Comparison of ENCODE assay signal across 8 cellular contexts in the genomic region with DNA sequence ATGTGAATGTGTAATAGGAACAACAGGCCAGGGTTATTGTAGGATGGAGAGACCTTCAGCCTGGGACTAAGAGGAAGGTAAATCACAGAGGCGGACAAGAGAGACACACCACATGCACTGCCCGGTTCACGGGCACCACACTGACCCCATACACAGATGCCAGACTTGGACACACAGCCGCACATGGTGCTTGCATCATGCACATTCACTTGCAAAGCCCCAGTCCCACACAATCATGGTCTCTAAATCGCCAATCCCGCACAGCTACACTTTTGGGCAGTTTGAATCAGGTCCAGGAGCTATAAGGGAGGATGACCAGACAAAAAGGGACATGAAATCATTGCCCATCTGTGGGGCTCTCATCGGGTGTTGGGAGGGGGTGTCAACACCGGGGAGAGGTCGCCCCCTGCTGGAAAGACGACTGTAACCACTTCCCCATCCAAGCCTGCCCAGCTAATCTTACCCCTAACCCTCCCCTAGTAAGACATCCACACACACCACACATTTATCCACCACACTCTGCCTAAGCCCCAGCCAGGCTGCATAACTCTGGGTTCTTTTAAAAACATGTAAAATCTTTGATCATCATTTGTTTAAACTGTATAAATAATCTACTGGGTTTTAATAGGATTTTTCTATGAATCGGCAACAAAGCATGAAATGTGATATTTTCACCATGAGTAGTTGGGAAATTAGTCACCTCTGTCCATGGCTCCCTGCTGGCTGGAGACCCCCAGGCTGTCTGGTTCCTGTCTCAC. TPM values are rescaled to one million over a fixed set of nuclear protein-coding genes. Genes with fewer than 3 reads are reported as not detected.
DNase-seq lines count a peak whose midpoint lies in the region; ATAC-seq and TF ChIP-seq lines count a peak whose summit lies in the region.

No MANE protein-coding gene starts in this region.

- no peaks in the 10 kb centered on the region for H3K9me2 ChIP-seq in MM.1S (replicated peaks; ENCODE audit: insufficient read depth, low read length)

- H3K4me1 ChIP-seq in MM.1S (ENCODE audit: low read length) (no peaks in the 10 kb centered on the region), colonic mucosa (no peaks in the 10 kb centered on the region)

- TF ChIP-seq CTCF in MM.1S (IDR thresholded peaks at IDR 0.05; ENCODE audit: low read length) (peak; percentile 72), WI38 (IDR thresholded peaks at IDR 0.05; ENCODE audit: low read depth, low read length) (peak; percentile 35), colonic mucosa (IDR thresholded peaks at IDR 0.05) (peak; percentile 43), nephron (IDR thresholded peaks at IDR 0.05; ENCODE audit: unreplicated experiment in 3 of 3) (peak; percentile 62 to 73 (median 69))

- H3K4me1 Mint-ChIP-seq in nephron: peaks cover 35% of the 10 kb centered on the region

- no peaks in the 10 kb centered on the region for H3K36me3 Mint-ChIP-seq in nephron (ENCODE audit: low read depth)

- no peaks in the 10 kb centered on the region for H3K79me2 ChIP-seq in MM.1S (ENCODE audit: low read length)

- no peaks in the 10 kb centered on the region for H4K20me1 ChIP-seq in MM.1S (ENCODE audit: insufficient read depth, low read length)

- H3K9me3 Mint-ChIP-seq in nephron: no peaks in the 10 kb centered on the region

- peak; percentile 5 for DNase-seq in NCI-H510A treated with DMSO at 0.1 percent for 48 hours (lab: John Stamatoyannopoulos, UW)
- no peak for DNase-seq in NCI-H510A (lab: John Stamatoyannopoulos, UW)
- peak; percentile 30 for DNase-seq in MM.1S
- peak; percentile 48 for DNase-seq in colonic mucosa
- no peak for DNase-seq in putamen (ENCODE audit: low spot score)

- ATAC-seq in HG02678 (IDR thresholded peaks at IDR 0.05; ENCODE audit: unreplicated experiment): no peak

- peaks cover 47% of the 10 kb centered on the region for H3K27me3 Mint-ChIP-seq in nephron (ENCODE audit: low read depth)

- H3K27me3 ChIP-seq in MM.1S (replicated peaks; ENCODE audit: insufficient read depth, low read length): peaks cover 49% of the 10 kb centered on the region
- no peaks in the 10 kb centered on the region for H3K27me3 ChIP-seq in colonic mucosa

- H3F3A ChIP-seq in MM.1S (ENCODE audit: insufficient read depth, low read length): no peaks in the 10 kb centered on the region

- H3K4me2 ChIP-seq in MM.1S (ENCODE audit: low read depth, low read length): no peak overlapping the region

- H3K27ac ChIP-seq in MM.1S (ENCODE audit: low read length) (no peak overlapping the region), colonic mucosa (no peak overlapping the region)

- H3K9me3 ChIP-seq in MM.1S (replicated peaks; ENCODE audit: insufficient read depth, low read length) (no peaks in the 10 kb centered on the region), colonic mucosa (no peaks in the 10 kb centered on the region)

- H3K9ac ChIP-seq in MM.1S (ENCODE audit: low read length) (no peak overlapping the region), colonic mucosa (ENCODE audit: low read depth in 2 of 2, low read length in 2 of 2) (no peak overlapping the region)

- no peak overlapping the region for H3K27ac Mint-ChIP-seq in nephron

- no peak overlapping the region for H2AFZ ChIP-seq in MM.1S (ENCODE audit: low read length)

- intact Hi-C loops in colonic mucosa (cut with DNase I): loop anchor here (10.0 kb wide), 2 partner anchors 127 to 437 kb away; a partner anchor contains a TSS

- H3K36me3 ChIP-seq in MM.1S (replicated peaks; ENCODE audit: insufficient read depth, low read length): no peaks in the 10 kb centered on the region
- H3K36me3 ChIP-seq in colonic mucosa: no peaks in the 10 kb centered on the region

- H3K4me3 Mint-ChIP-seq in nephron: no peak overlapping the region

- H3K4me3 ChIP-seq in MM.1S (ENCODE audit: low read length): no peak overlapping the region
- H3K4me3 ChIP-seq in WI38 (ENCODE audit: low read depth, low read length): no peak overlapping the region
- no peak overlapping the region for H3K4me3 ChIP-seq in colonic mucosa

RNA-seq across cellular contexts. Expression of a gene that starts 40.5 kb away (rescaled TPM):
- 10 to 100 TPM; 15.1 to 21.9 TPM for total RNA-seq in colonic mucosa

Comparison
In these comparisons a context has a peak if more than half of its experiments do, and no peak if none do; other contexts are left out.
1. DNase-seq: peak in NCI-H510A treated with DMSO at 0.1 percent for 48 hours (single experiment), MM.1S (single experiment) and colonic mucosa (single experiment); none in NCI-H510A (single experiment) and putamen (single experiment).
2. Peak in every context shown above with its lines, with median percentiles within 50 percentile points of each other: CTCF ChIP-seq.